1 cellular context compared by ENCODE assay signal in genomic region chr2:190412971-190413370, GRCh38.
TF ChIP-seq lines count a peak whose summit lies in the region.

No MANE protein-coding gene starts in this region.

TF ChIP-seq in SK-N-SH treated with all-trans-retinoic acid at 6 μM for 48 hours, 23 proteins besides CTCF, POLR2A, EP300 and RAD21 (continued from another document):
- TF ChIP-seq ZNF8 (CRISPR knock-in tag; IDR thresholded peaks at IDR 0.05) (no peak), ZFP3 (CRISPR knock-in tag; IDR thresholded peaks at IDR 0.05) (no peak), CSDC2 (CRISPR knock-in tag; IDR thresholded peaks at IDR 0.05) (no peak)
TF ChIP-seq in SK-N-SH treated with all-trans-retinoic acid at 6 μM for 48 hours: peak in this region for 0.
